Comparison of ENCODE assay signal across 24 cellular contexts in the genomic region with DNA sequence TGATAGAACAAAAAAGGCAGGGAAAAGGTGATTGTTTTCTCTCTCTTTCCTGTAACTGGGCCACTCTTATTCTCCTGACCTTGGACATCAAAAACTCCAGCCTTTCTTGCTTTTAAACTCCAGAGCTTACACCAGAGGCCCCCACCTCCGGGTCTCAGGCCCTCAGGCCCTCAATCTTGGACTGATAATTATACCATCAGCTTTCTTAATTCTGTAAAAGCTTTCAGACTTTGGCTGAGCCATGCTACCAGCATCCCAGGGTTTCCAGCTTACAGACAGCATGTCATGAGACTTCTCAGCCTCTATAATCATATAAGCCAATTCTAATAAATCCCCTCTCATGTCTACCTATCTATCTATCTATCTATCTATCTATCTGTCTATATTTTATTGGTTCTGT.
DNase-seq lines count a peak whose midpoint lies in the region; ATAC-seq and TF ChIP-seq lines count a peak whose summit lies in the region.
"Had no signal": no experiment of that assay in that cellular context is flagged by ENCODE, and none has a peak within 500 bp of the region (broad histone marks: within the 10 kb centered on the region; RNA-seq: fewer than 3 reads in every experiment).

No MANE protein-coding gene starts in this region.

- WGBS in stomach, 5 donors: 64 to 100% (median 91%) methylated on average over 1 of the region's 1 CpG
- WGBS in testis, 2 donors: 76 to 80% methylated on average over 1 of the region's 1 CpG

- H3K27ac Mint-ChIP-seq in natural killer cell treated with Interleukin-12 subunit alpha and Interleukin-12 subunit beta and Interleukin-15 and Interleukin-18, amount 100 ng/mL, for 72 hours: peak overlapping the region; percentile 78 to 89
- H3K27ac Mint-ChIP-seq in natural killer cell: no peak overlapping the region
- H3K27ac Mint-ChIP-seq: CD8-positive, alpha-beta T cell; HFFc6 had no signal

- H3K36me3 ChIP-seq in ascending aorta: no peaks in the 10 kb centered on the region
- H3K36me3 ChIP-seq in stomach: no peaks in the 10 kb centered on the region
- H3K36me3 ChIP-seq in testis (ENCODE audit: low read depth, missing control alignments): no peaks in the 10 kb centered on the region
- H3K36me3 ChIP-seq: HAP-1, MG63 had no signal

- no peak for DNase-seq in natural killer cell treated with Interleukin-12 subunit alpha and Interleukin-12 subunit beta and Interleukin-15 and Interleukin-18, amount 100 ng/mL, for 72 hours (ENCODE audit: low spot score)
- DNase-seq in natural killer cell: no peak
- DNase-seq in ascending aorta (ENCODE audit: low spot score in 2 of 2): no peak
- no peak for DNase-seq in stomach
- no peak for DNase-seq in DMS53 treated with DMSO at 0.1 percent for 48 hours (lab: John Stamatoyannopoulos, UW; ENCODE audit: unreplicated experiment)
- DNase-seq in testis: no peak
- DNase-seq in NCI-H748 treated with DMSO at 0.1 percent for 48 hours (lab: John Stamatoyannopoulos, UW): no peak
- DNase-seq: C1 segment of cervical spinal cord; Caco-2; CD8-positive, alpha-beta T cell; DMS79 treated with DMSO at 0.1 percent for 48 hours; GF-D8; GOT3; HFFc6; KG1; MG63; NCI-H1105 treated with DMSO at 0.1 percent for 48 hours; NCI-H146; NCI-H1930; NCI-H446 treated with DMSO at 0.1 percent for 48 hours; NCI-H526 treated with DMSO at 0.1 percent for 48 hours; SIG-M5 had no signal

- TF ChIP-seq CTCF in natural killer cell (IDR thresholded peaks at IDR 0.05) (no peak), ascending aorta (IDR thresholded peaks at IDR 0.05) (no peak), stomach (IDR thresholded peaks at IDR 0.05) (no peak), testis (IDR thresholded peaks at IDR 0.05) (no peak)

- H3K9me3 Mint-ChIP-seq in natural killer cell treated with Interleukin-12 subunit alpha and Interleukin-12 subunit beta and Interleukin-15 and Interleukin-18, amount 100 ng/mL, for 72 hours: no peaks in the 10 kb centered on the region
- no peaks in the 10 kb centered on the region for H3K9me3 Mint-ChIP-seq in natural killer cell
- H3K9me3 Mint-ChIP-seq: CD8-positive, alpha-beta T cell; HFFc6 had no signal

- H3K4me3 ChIP-seq in ascending aorta (no peak overlapping the region), stomach (no peak overlapping the region), testis (no peak overlapping the region)
- H3K4me3 ChIP-seq: HAP-1, MG63, SK-N-MC had no signal

- intact Hi-C loops in natural killer cell (cut with micrococcal nuclease) (no loop called here), ascending aorta (cut with DNase I) (loop anchor here (5.0 kb wide), 1 partner anchor 37 kb away; no protein-coding TSS in a partner anchor), stomach (cut with DNase I; ENCODE audit: low total_unique reads) (no loop called here), testis (cut with DNase I; ENCODE audit: low total_unique reads) (no loop called here)

- no peaks in the 10 kb centered on the region for H3K27me3 Mint-ChIP-seq in natural killer cell treated with Interleukin-12 subunit alpha and Interleukin-12 subunit beta and Interleukin-15 and Interleukin-18, amount 100 ng/mL, for 72 hours
- no peaks in the 10 kb centered on the region for H3K27me3 Mint-ChIP-seq in natural killer cell (ENCODE audit: low read depth in 2 of 2)

- H3K27me3 ChIP-seq in ascending aorta (no peaks in the 10 kb centered on the region), stomach (no peaks in the 10 kb centered on the region), testis (no peaks in the 10 kb centered on the region)
- H3K27me3 ChIP-seq: MG63 had no signal

- TF ChIP-seq POLR2A in stomach (IDR thresholded peaks at IDR 0.05) (no peak), testis (IDR thresholded peaks at IDR 0.05) (no peak)

- ATAC-seq in natural killer cell treated with Interleukin-12 subunit alpha and Interleukin-12 subunit beta and Interleukin-15 and Interleukin-18, amount 100 ng/mL, for 72 hours: no peak
- no peak for ATAC-seq in natural killer cell
- ATAC-seq: CD8-positive, alpha-beta T cell had no signal

- no peak for TF ChIP-seq EP300 in stomach (IDR thresholded peaks at IDR 0.05)

- H3K4me1 ChIP-seq in ascending aorta (peaks cover 9 to 46% of the 10 kb centered on the region in 2 donors), stomach (peaks cover 0 to 43% (median 28%) of the 10 kb centered on the region in 4 donors), testis (peaks cover 8% of the 10 kb centered on the region)
- H3K4me1 ChIP-seq: Caco-2, HAP-1 had no signal

- H3K4me3 Mint-ChIP-seq in natural killer cell treated with Interleukin-12 subunit alpha and Interleukin-12 subunit beta and Interleukin-15 and Interleukin-18, amount 100 ng/mL, for 72 hours: peak overlapping the region; percentile 49
- no peak overlapping the region for H3K4me3 Mint-ChIP-seq in natural killer cell
- H3K4me3 Mint-ChIP-seq: CD8-positive, alpha-beta T cell; HFFc6 had no signal

- no peaks in the 10 kb centered on the region for H3K9me3 ChIP-seq in ascending aorta
- no peaks in the 10 kb centered on the region for H3K9me3 ChIP-seq in stomach
- H3K9me3 ChIP-seq in testis: no peaks in the 10 kb centered on the region
- H3K9me3 ChIP-seq: Caco-2, HAP-1, MG63 had no signal

- H3K4me1 Mint-ChIP-seq in natural killer cell treated with Interleukin-12 subunit alpha and Interleukin-12 subunit beta and Interleukin-15 and Interleukin-18, amount 100 ng/mL, for 72 hours (ENCODE audit: low read depth in 2 of 2): peaks cover 37 to 42% of the 10 kb centered on the region in 2 donors
- H3K4me1 Mint-ChIP-seq in natural killer cell: peaks cover 35 to 36% of the 10 kb centered on the region in 2 donors

- H3K36me3 Mint-ChIP-seq in natural killer cell treated with Interleukin-12 subunit alpha and Interleukin-12 subunit beta and Interleukin-15 and Interleukin-18, amount 100 ng/mL, for 72 hours: no peaks in the 10 kb centered on the region
- H3K36me3 Mint-ChIP-seq in natural killer cell: no peaks in the 10 kb centered on the region
- H3K36me3 Mint-ChIP-seq: CD8-positive, alpha-beta T cell had no signal

- H3K27ac ChIP-seq in ascending aorta: peak overlapping the region; percentile 88 to 89
- peak overlapping the region in 3 of 5 donors; percentile 27 to 64 (median 34) for H3K27ac ChIP-seq in stomach
- no peak overlapping the region for H3K27ac ChIP-seq in testis
- H3K27ac ChIP-seq: SK-N-MC had no signal

Comparison
In these comparisons a context has a peak if more than half of its experiments do, and no peak if none do; other contexts are left out.
1. H3K27ac Mint-ChIP-seq: peak in natural killer cell treated with Interleukin-12 subunit alpha and Interleukin-12 subunit beta and Interleukin-15 and Interleukin-18, amount 100 ng/mL, for 72 hours (2 of 2); none in natural killer cell (0 of 2).
2. H3K27ac ChIP-seq: peak in ascending aorta (2 of 2) and stomach (3 of 5); none in testis (0 of 2).